Comparison of ENCODE assay signal across 25 cellular contexts in the genomic region with DNA sequence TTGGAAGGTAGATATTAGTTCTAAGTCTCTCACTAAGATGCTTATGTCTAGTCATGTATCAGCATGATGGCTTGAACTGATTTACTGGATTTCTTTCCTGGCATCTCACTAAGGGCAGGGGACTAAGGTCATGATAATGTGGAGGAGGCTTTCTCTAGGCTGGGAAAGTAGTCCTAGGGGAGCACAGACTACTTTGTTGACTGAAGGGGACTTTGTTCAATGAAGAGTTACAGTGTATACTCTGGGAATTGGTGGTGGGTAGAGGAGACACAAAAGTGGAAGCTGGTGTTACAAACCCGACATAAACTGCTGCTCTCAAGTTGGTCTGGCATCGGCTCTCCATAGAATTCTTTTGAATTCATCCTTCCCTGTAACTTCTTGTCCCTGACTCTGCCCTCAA.
DNase-seq lines count a peak whose midpoint lies in the region; ATAC-seq and TF ChIP-seq lines count a peak whose summit lies in the region.
"Had no signal": no experiment of that assay in that cellular context is flagged by ENCODE, and none has a peak within 500 bp of the region (broad histone marks: within the 10 kb centered on the region; RNA-seq: fewer than 3 reads in every experiment).

No MANE protein-coding gene starts in this region.

- peak overlapping the region; percentile 82 for H3K23ac ChIP-seq in IMR-90 (ENCODE audit: low read depth, low read length)
- H3K23ac ChIP-seq in trophoblast cell (ENCODE audit: low read length), result no peak overlapping the region

- TF ChIP-seq RAD21 in IMR-90 (IDR thresholded peaks at IDR 0.05; ENCODE audit: low read length), result no peak

- H2BK12ac ChIP-seq in trophoblast cell (ENCODE audit: low read length), result no peak overlapping the region

- no peak overlapping the region for H3K4me3 ChIP-seq in IMR-90 (ENCODE audit: insufficient read depth, low read depth, low read length)
- no peak overlapping the region for H3K4me3 ChIP-seq in trophoblast cell (ENCODE audit: low read depth, low read length)
- no peak overlapping the region for H3K4me3 ChIP-seq in vagina
- H3K4me3 ChIP-seq: A549; BLaER1 treated with 17β-estradiol and CSF1 and Interleukin-3, amounts not matched to agents 10 nM and 100 nM; K562; Peyer's patch; SK-N-MC had no signal

- dilution Hi-C loops in IMR-90 (cut with HindIII; ENCODE audit: low sequenced_read_pairs, unreplicated experiment), result no loop called here

- no peak overlapping the region for H4K5ac ChIP-seq in IMR-90 (ENCODE audit: low read depth, low read length)

- H3K56ac ChIP-seq in IMR-90 (ENCODE audit: extremely low read depth, insufficient read depth, low read length), result no peak overlapping the region

- H3K36me3 ChIP-seq in IMR-90 (ENCODE audit: control insufficient read depth, insufficient read depth, low read length), result no peaks in the 10 kb centered on the region
- no peaks in the 10 kb centered on the region for H3K36me3 ChIP-seq in trophoblast cell (ENCODE audit: control insufficient read depth in 1 of 2, insufficient read depth in 2 of 2, low read length in 2 of 2)
- H3K36me3 ChIP-seq in vagina, result no peaks in the 10 kb centered on the region
- H3K36me3 ChIP-seq: Peyer's patch had no signal

- no peaks in the 10 kb centered on the region for H3K9me3 Mint-ChIP-seq in activated naive CD4-positive, alpha-beta T cell treated with anti-CD3 and anti-CD28 coated beads for 36 hours
- H3K9me3 Mint-ChIP-seq: CD4-positive, alpha-beta T cell had no signal

- no peak overlapping the region for H3K4me3 Mint-ChIP-seq in activated naive CD4-positive, alpha-beta T cell treated with anti-CD3 and anti-CD28 coated beads for 36 hours
- H3K4me3 Mint-ChIP-seq: CD4-positive, alpha-beta T cell had no signal

- peak overlapping the region; percentile 77 for H2AK5ac ChIP-seq in IMR-90 (ENCODE audit: low read depth, low read length)
- H2AK5ac ChIP-seq in trophoblast cell (ENCODE audit: low read length), result no peak overlapping the region

- CTCF ChIA-PET in IMR-90 (lab: Yijun Ruan, JAX), result no interaction called here
- CTCF ChIA-PET in activated naive CD4-positive, alpha-beta T cell treated with anti-CD3 and anti-CD28 coated beads for 36 hours (lab: Charles Lee), result interaction anchor here (0.8 to 2.2 kb wide), 8 partner anchors 9 to 133 kb away, joined by 3 to 11 read pairs (median 6); partner anchors contain the start of gene SAMD4A

- H4K91ac ChIP-seq in IMR-90 (ENCODE audit: insufficient read depth, low read depth, low read length) (0 out of 2 replicates have a peak overlapping the region, but pooled peaks have one; percentile 43), trophoblast cell (ENCODE audit: low read depth, low read length) (no peak overlapping the region)

- H3K9me3 ChIP-seq in IMR-90 (ENCODE audit: control insufficient read depth, insufficient read depth, low read length) (no peaks in the 10 kb centered on the region), trophoblast cell (ENCODE audit: insufficient read depth, low read depth, low read length) (no peaks in the 10 kb centered on the region), vagina (no peaks in the 10 kb centered on the region)
- H3K9me3 ChIP-seq: A549, Peyer's patch had no signal

- H2AK9ac ChIP-seq in IMR-90 (replicated peaks; ENCODE audit: low read depth, low read length, poor library complexity), result no peak overlapping the region

- peaks cover 60% of the 10 kb centered on the region for H4K20me1 ChIP-seq in IMR-90 (ENCODE audit: insufficient read depth, low read length)

- H3K27me3 Mint-ChIP-seq in activated naive CD4-positive, alpha-beta T cell treated with anti-CD3 and anti-CD28 coated beads for 36 hours (ENCODE audit: low read depth), result no peaks in the 10 kb centered on the region
- H3K27me3 Mint-ChIP-seq: CD4-positive, alpha-beta T cell had no signal

- H2AFZ ChIP-seq in IMR-90 (replicated peaks; ENCODE audit: low read length, poor library complexity), result no peak overlapping the region
- H2AFZ ChIP-seq in trophoblast cell (ENCODE audit: insufficient read depth, low read length, poor library complexity), result no peak overlapping the region

- no CpG with 5 or more reads among the region's 2 CpGs for whole genome bisulfite sequencing in IMR-90 (ENCODE audit: extremely low coverage in 2 of 2, insufficient read length in 1 of 2), 2 experiments
- WGBS in trophoblast cell (ENCODE audit: extremely low coverage, insufficient coverage, insufficient read length), result no CpG with 5 or more reads among the region's 2 CpGs

- no peak for TF ChIP-seq POLR2A in IMR-90 (IDR thresholded peaks at IDR 0.05; ENCODE audit: low read depth, low read length)
- TF ChIP-seq POLR2A in vagina (IDR thresholded peaks at IDR 0.05), result no peak

- peak overlapping the region; percentile 60; the same call in 1 of the 2 replicates for H2BK20ac ChIP-seq in IMR-90 (ENCODE audit: low read depth, low read length)

- H4K8ac ChIP-seq in IMR-90 (ENCODE audit: low read depth in 2 of 2, low read length in 2 of 2) (0 out of 4 replicates have a peak overlapping the region, but pooled peaks of 1 of the 2 experiments have one; percentile 10), trophoblast cell (ENCODE audit: low read depth, low read length) (no peak overlapping the region)

- in situ Hi-C loops in IMR-90 (cut with MboI; ENCODE audit: low sequenced_read_pairs), result no loop called here

- peaks cover 28% of the 10 kb centered on the region for H3K4me1 ChIP-seq in IMR-90 (ENCODE audit: control insufficient read depth, insufficient read depth, low read length)
- peaks cover 21 to 23% of the 10 kb centered on the region in 2 experiments for H3K4me1 ChIP-seq in trophoblast cell (ENCODE audit: control insufficient read depth in 1 of 2, insufficient read depth in 2 of 2, low read length in 2 of 2)
- peaks cover 17% of the 10 kb centered on the region for H3K4me1 ChIP-seq in vagina
- H3K4me1 ChIP-seq: Peyer's patch had no signal

- no peak overlapping the region for H3K4me2 ChIP-seq in IMR-90 (ENCODE audit: low read depth, low read length)
- no peak overlapping the region for H3K4me2 ChIP-seq in trophoblast cell (ENCODE audit: low read length)
- H3K4me2 ChIP-seq: A549 had no signal

- H2BK120ac ChIP-seq in IMR-90 (ENCODE audit: low read depth, low read length), result no peak overlapping the region
- H2BK120ac ChIP-seq in trophoblast cell (ENCODE audit: insufficient read depth, low read length, poor library complexity), result peak overlapping the region; percentile 27

- no peak overlapping the region for H4K12ac ChIP-seq in trophoblast cell (ENCODE audit: low read depth, low read length)

- H3K36me3 Mint-ChIP-seq in activated naive CD4-positive, alpha-beta T cell treated with anti-CD3 and anti-CD28 coated beads for 36 hours (ENCODE audit: low read depth), result no peaks in the 10 kb centered on the region

- BruUV-seq in IMR-90 (replicated peaks; lab: Mats Ljungman, UMichigan), result no TSS peak

- H3K4ac ChIP-seq in IMR-90 (ENCODE audit: low read depth, low read length) (peak overlapping the region; percentile 75), trophoblast cell (ENCODE audit: low read depth, low read length) (no peak overlapping the region)

- peaks cover 44% of the 10 kb centered on the region for H3K9me1 ChIP-seq in IMR-90 (ENCODE audit: insufficient read depth, low read length)

- H3K18ac ChIP-seq in IMR-90 (ENCODE audit: low read depth, low read length) (peak overlapping the region; percentile 3; the same call in 1 of the 2 replicates), trophoblast cell (ENCODE audit: low read length) (no peak overlapping the region)

- H3K27me3 ChIP-seq in IMR-90 (ENCODE audit: control insufficient read depth, insufficient read depth, low read length), result no peaks in the 10 kb centered on the region
- no peaks in the 10 kb centered on the region for H3K27me3 ChIP-seq in trophoblast cell (ENCODE audit: insufficient read depth, low read length)
- no peaks in the 10 kb centered on the region for H3K27me3 ChIP-seq in vagina
- H3K27me3 ChIP-seq: BLaER1 treated with 17β-estradiol and CSF1 and Interleukin-3, amounts not matched to agents 10 nM and 100 nM; Peyer's patch had no signal

- H3K27ac ChIP-seq in IMR-90 (ENCODE audit: insufficient read depth, low read length) (no peak overlapping the region), trophoblast cell (ENCODE audit: low read depth, low read length) (no peak overlapping the region), vagina (no peak overlapping the region)
- H3K27ac ChIP-seq: A549; BLaER1 treated with 17β-estradiol and CSF1 and Interleukin-3, amounts not matched to agents 10 nM and 100 nM; HL-60; Peyer's patch; SK-N-MC had no signal

- H3K79me1 ChIP-seq in IMR-90 (ENCODE audit: low read depth in 1 of 2, low read length in 2 of 2), result peaks cover 35 to 89% of the 10 kb centered on the region in 2 experiments
- H3K79me1 ChIP-seq in trophoblast cell (ENCODE audit: low read length), result peaks cover 16% of the 10 kb centered on the region

- no peak for DNase-seq in IMR-90
- DNase-seq in ecto neural progenitor cell (ENCODE audit: low spot score), result peak; percentile 11
- no peak for DNase-seq in trophoblast cell
- no peak for DNase-seq in vagina (ENCODE audit: extremely low spot score in 2 of 2)
- no peak for DNase-seq in NOMO-1 treated with DMSO at 0.1 percent for 48 hours (lab: John Stamatoyannopoulos, UW; ENCODE audit: unreplicated experiment)
- no peak for DNase-seq in activated naive CD4-positive, alpha-beta T cell treated with anti-CD3 and anti-CD28 coated beads for 36 hours
- DNase-seq in dermis blood vessel endothelial cell, result no peak
- DNase-seq: AML-193; CD4-positive, alpha-beta T cell; DMS53; NCI-H1048; NCI-H1417 treated with DMSO at 0.1 percent for 48 hours; NCI-H1694 treated with DMSO at 0.1 percent for 48 hours; NCI-H2081; NCI-H226; NCI-H510A; NCI-H69; OCI-M1; Peyer's patch; SHP77 treated with DMSO at 0.1 percent for 48 hours had no signal

- peaks cover 2% of the 10 kb centered on the region for H3K79me2 ChIP-seq in trophoblast cell (ENCODE audit: control insufficient read depth, insufficient read depth, low read length, poor library complexity)

- POLR2A ChIA-PET in IMR-90 (lab: Charles Lee; ENCODE audit: unreplicated experiment), result no interaction called here

- peaks cover 21% of the 10 kb centered on the region for H3K4me1 Mint-ChIP-seq in activated naive CD4-positive, alpha-beta T cell treated with anti-CD3 and anti-CD28 coated beads for 36 hours (ENCODE audit: low read depth)

- TF ChIP-seq CTCF in IMR-90 (conservative IDR thresholded peaks at IDR 0.05; ENCODE audit: low read depth, low read length) (no peak), vagina (IDR thresholded peaks at IDR 0.05) (no peak)

- H3K27ac Mint-ChIP-seq in activated naive CD4-positive, alpha-beta T cell treated with anti-CD3 and anti-CD28 coated beads for 36 hours, result no peak overlapping the region
- H3K27ac Mint-ChIP-seq: CD4-positive, alpha-beta T cell had no signal

- H2BK5ac ChIP-seq in IMR-90 (ENCODE audit: low read depth, low read length, poor library complexity, severe bottlenecking) (no peak overlapping the region), trophoblast cell (ENCODE audit: low read depth, low read length, poor library complexity) (peak overlapping the region; percentile 9)

- no peak for ATAC-seq in IMR-90 (ENCODE audit: low read depth)

- intact Hi-C loops in IMR-90 (cut with micrococcal nuclease) (loop anchor here (5.0 kb wide), 1 partner anchor 40 kb away; no protein-coding TSS in a partner anchor), vagina (cut with DNase I) (no loop called here)
- intact Hi-C loops in activated naive CD4-positive, alpha-beta T cell treated with anti-CD3 and anti-CD28 coated beads for 36 hours (cut with micrococcal nuclease), result no loop called here

- H2BK15ac ChIP-seq in IMR-90 (ENCODE audit: low read depth, low read length), result peak overlapping the region; percentile 75; the same call in 2 of the 3 replicates

- H3K14ac ChIP-seq in IMR-90 (replicated peaks; ENCODE audit: low read depth, low read length) (peak overlapping the region; percentile 83), trophoblast cell (ENCODE audit: low read length) (no peak overlapping the region)

- H3K9ac ChIP-seq in IMR-90 (ENCODE audit: low read depth, low read length) (no peak overlapping the region), trophoblast cell (ENCODE audit: low read length) (no peak overlapping the region)
- H3K9ac ChIP-seq: BLaER1 treated with 17β-estradiol and CSF1 and Interleukin-3, amounts not matched to agents 10 nM and 100 nM had no signal
